Comparison of ENCODE assay signal across 1 cellular context in the genomic region with DNA sequence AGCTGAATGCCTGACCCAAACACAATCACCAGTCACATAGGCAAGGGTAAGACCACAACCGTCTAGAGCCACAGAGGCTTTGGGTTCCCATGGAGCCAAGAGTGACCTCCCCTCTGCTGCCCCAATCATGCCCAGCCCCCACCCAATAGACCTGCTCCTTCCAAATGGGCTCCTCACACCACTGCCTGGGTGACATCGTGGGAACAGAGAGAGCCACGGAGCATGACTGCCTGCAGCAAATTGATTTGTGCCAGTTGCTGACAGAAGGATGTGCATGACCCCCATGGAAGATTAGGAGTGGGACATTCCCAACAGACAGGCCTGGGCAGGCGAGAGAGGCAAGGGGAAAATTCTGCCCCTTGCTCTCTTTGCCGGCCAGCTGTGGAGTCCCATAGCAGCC.
TF ChIP-seq lines count a peak whose summit lies in the region.

No MANE protein-coding gene starts in this region.

TF ChIP-seq in SK-N-SH treated with all-trans-retinoic acid at 6 μM for 48 hours, 23 proteins besides CTCF, POLR2A, EP300 and RAD21 (continued from another document):
- TF ChIP-seq, protein P1, sequence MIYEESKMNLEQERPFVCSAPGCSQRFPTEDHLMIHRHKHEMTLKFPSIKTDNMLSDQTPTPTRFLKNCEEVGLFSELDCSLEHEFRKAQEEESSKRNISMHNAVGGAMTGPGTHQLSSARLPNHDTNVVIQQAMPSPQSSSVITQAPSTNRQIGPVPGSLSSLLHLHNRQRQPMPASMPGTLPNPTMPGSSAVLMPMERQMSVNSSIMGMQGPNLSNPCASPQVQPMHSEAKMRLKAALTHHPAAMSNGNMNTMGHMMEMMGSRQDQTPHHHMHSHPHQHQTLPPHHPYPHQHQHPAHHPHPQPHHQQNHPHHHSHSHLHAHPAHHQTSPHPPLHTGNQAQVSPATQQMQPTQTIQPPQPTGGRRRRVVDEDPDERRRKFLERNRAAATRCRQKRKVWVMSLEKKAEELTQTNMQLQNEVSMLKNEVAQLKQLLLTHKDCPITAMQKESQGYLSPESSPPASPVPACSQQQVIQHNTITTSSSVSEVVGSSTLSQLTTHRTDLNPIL (CRISPR knock-in tag; IDR thresholded peaks at IDR 0.05; ENCODE audit: low read depth): no peak
